28 cellular contexts compared by ENCODE assay signal in the genomic region with DNA sequence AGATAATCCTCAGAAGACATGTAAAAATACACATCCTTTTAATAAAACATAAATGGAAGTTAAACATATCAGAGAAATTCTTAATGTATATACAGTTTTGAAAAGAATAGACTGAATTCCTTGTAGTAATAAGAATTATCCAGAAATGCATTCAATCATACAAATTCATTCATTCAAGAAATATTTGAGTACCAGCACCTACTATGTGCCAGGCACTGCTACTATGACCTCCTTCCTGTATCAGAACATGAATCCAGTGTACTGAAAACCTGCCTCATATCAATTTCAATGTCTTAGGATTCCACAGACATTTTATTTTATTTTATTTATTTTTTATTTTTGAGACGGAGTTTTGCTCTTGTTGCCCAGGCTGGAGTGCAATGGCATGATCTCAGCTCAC.
"Had no signal": no experiment of that assay in that cellular context is flagged by ENCODE, and none has a peak within 500 bp of the region (broad histone marks: within the 10 kb centered on the region; RNA-seq: fewer than 3 reads in every experiment).

No MANE protein-coding gene starts in this region.

- H3K4me3 Mint-ChIP-seq: activated CD4-positive, alpha-beta memory T cell treated with anti-CD3 and anti-CD28 coated beads, Interleukin-2, amount 10 ng/mL, durations not matched to agents 7 days and 5 days; activated CD4-positive, alpha-beta T cell treated with anti-CD3 and anti-CD28 coated beads, Interleukin-2, amount 10 ng/mL, durations not matched to agents 7 days and 5 days; activated T-cell treated with anti-CD3 and anti-CD28 coated beads, Interleukin-2, amount 50 U/mL, for 24 hours; mesothelial cell of epicardium; WTC11 had no signal

- H3K27ac Mint-ChIP-seq: activated CD4-positive, alpha-beta memory T cell treated with anti-CD3 and anti-CD28 coated beads, Interleukin-2, amount 10 ng/mL, durations not matched to agents 7 days and 5 days; activated CD4-positive, alpha-beta T cell treated with anti-CD3 and anti-CD28 coated beads, Interleukin-2, amount 10 ng/mL, durations not matched to agents 7 days and 5 days; mesothelial cell of epicardium had no signal

- ATAC-seq: effector memory CD8-positive, alpha-beta T cell; gastroesophageal sphincter; left cardiac atrium; naive thymus-derived CD4-positive, alpha-beta T cell; psoas muscle; T-helper 17 cell; WTC11 had no signal

- H3K9me3 Mint-ChIP-seq: effector memory CD8-positive, alpha-beta T cell had no signal

- H3K4me3 ChIP-seq: gastroesophageal sphincter, psoas muscle, suprapubic skin, tibial artery had no signal

- H3K27ac ChIP-seq: brain microvascular endothelial cell, gastroesophageal sphincter, parathyroid adenoma, psoas muscle, suprapubic skin, tibial artery had no signal

- FAIRE-seq: astrocyte, keratinocyte had no signal

- H3K9me3 ChIP-seq: suprapubic skin, tibial artery had no signal

- H3K27me3 ChIP-seq: brain microvascular endothelial cell, gastroesophageal sphincter, suprapubic skin, tibial artery had no signal

- H3K27me3 Mint-ChIP-seq: activated CD4-positive, alpha-beta memory T cell treated with anti-CD3 and anti-CD28 coated beads, Interleukin-2, amount 10 ng/mL, durations not matched to agents 7 days and 5 days; activated CD4-positive, alpha-beta T cell treated with anti-CD3 and anti-CD28 coated beads, Interleukin-2, amount 10 ng/mL, durations not matched to agents 7 days and 5 days; activated T-cell treated with anti-CD3 and anti-CD28 coated beads, Interleukin-2, amount 50 U/mL, for 24 hours; effector memory CD8-positive, alpha-beta T cell; naive thymus-derived CD4-positive, alpha-beta T cell; T-helper 17 cell had no signal

- H3K9ac ChIP-seq: parathyroid adenoma had no signal

- DNase-seq: activated CD4-positive, alpha-beta memory T cell treated with anti-CD3 and anti-CD28 coated beads, Interleukin-2, amount 10 ng/mL, durations not matched to agents 7 days and 5 days; activated CD4-positive, alpha-beta T cell treated with anti-CD3 and anti-CD28 coated beads for 1 hour; activated CD4-positive, alpha-beta T cell treated with anti-CD3 and anti-CD28 coated beads, Interleukin-2, amount 10 ng/mL, durations not matched to agents 7 days and 5 days; activated CD8-positive, alpha-beta memory T cell treated with anti-CD3 and anti-CD28 coated beads, Interleukin-2, amount 50 U/mL, for 48 hours; activated gamma-delta T cell; activated naive CD4-positive, alpha-beta T cell treated with anti-CD3 and anti-CD28 coated beads, Interleukin-2, amount 50 U/mL, for 16 hours; activated T-cell treated with anti-CD3 and anti-CD28 coated beads, Interleukin-2, amount 50 U/mL, for 24 hours; amniotic stem cell; brain microvascular endothelial cell; cortex of kidney; effector memory CD8-positive, alpha-beta T cell; hippocampal formation; left cardiac atrium; naive thymus-derived CD4-positive, alpha-beta T cell; psoas muscle; stimulated activated CD4-positive, alpha-beta T cell treated with anti-CD3 and anti-CD28 coated beads, Interleukin-15, amount 100 ng/mL, for 24 hours; stimulated activated CD4-positive, alpha-beta T cell treated with anti-CD3 and anti-CD28 coated beads, Interleukin-2, amount 100 ng/mL, for 24 hours; stimulated activated naive CD4-positive, alpha-beta T cell; T-helper 17 cell; T1000; tibial artery had no signal

- H2AFZ ChIP-seq: parathyroid adenoma had no signal

- H3K36me3 ChIP-seq: brain microvascular endothelial cell had no signal
